Comparison of ENCODE assay signal across 8 cellular contexts in the genomic region with DNA sequence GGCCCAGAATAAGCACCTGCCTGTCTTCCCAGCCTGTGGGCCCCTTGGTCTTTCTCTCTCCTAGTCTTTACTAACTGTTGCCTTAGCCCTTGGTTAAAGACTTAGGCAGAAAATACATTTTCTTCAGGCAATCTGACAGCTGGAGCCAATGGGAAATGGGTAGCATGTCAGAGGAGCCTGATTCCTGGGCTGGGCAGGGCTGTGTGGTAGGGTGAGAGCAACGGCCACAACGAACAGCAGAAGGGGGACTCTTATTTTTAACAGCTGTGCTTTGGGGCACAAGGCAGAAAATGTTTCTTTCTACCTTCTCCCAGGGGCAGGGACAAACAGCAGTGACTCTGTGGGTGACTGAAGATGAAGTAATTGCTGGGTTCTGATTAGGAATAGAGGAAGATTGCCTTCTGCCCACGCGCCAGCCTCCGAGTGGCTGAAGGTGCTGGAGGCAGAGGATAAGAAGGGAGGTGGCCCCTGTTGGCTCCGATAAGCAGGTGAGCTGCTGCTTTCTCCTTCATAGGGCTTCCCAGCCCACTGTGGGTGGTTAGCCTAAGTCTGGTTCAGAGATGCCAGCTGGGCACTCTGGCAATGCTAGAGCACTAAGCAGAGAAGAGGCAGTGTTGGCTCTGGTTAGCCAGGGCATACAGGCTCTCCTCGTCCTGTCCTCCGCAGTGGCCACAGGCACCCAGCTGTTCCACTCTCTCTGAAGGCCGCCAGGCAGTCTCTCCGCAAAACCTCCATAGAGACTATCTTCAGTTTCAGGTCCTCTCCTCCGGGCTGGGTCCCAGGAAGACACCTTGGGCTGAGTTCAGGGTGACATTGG. TPM values are rescaled to one million over a fixed set of nuclear protein-coding genes. Genes with fewer than 3 reads are reported as not detected.
DNase-seq lines count a peak whose midpoint lies in the region; ATAC-seq and TF ChIP-seq lines count a peak whose summit lies in the region.

No MANE protein-coding gene starts in this region.

- intact Hi-C loops in ascending aorta (cut with DNase I) (loop anchor here (5.0 kb wide), 1 partner anchor 311 kb away; the partner anchor contains the start of genes P2RX3 and SSRP1), sciatic nerve (cut with DNase I) (loop anchor here (10.0 kb wide), 1 partner anchor 313 kb away; the partner anchor contains the start of genes P2RX3 and SSRP1)

- H3K9ac ChIP-seq in BLaER1 (no peak overlapping the region), HUES48 (ENCODE audit: low read depth, low read length) (peak overlapping the region; percentile 37; the same call in 1 of the 2 replicates), mucosa of rectum (ENCODE audit: low read depth in 1 of 2, low read length in 2 of 2) (no peak overlapping the region)

- peak overlapping the region; percentile 68 for H3K4me2 ChIP-seq in BLaER1

- no peak for DNase-seq in ascending aorta (ENCODE audit: low spot score in 2 of 2)
- no peak for DNase-seq in NCI-H2081 (lab: John Stamatoyannopoulos, UW)
- no peak for DNase-seq in sciatic nerve (ENCODE audit: low spot score)
- DNase-seq in NCI-H1930 (lab: John Stamatoyannopoulos, UW), result no peak
- DNase-seq in middle frontal gyrus (ENCODE audit: extremely low spot score, low spot score), result no peak

- H3K27ac ChIP-seq in BLaER1 (no peak overlapping the region), HUES48 (ENCODE audit: low read depth, low read length) (peak overlapping the region; percentile 80), ascending aorta (no peak overlapping the region), mucosa of rectum (ENCODE audit: low read depth in 2 of 2, low read length in 2 of 2) (no peak overlapping the region)

- H3K27me3 ChIP-seq in BLaER1, result peaks cover 72% of the 10 kb centered on the region
- H3K27me3 ChIP-seq in HUES48 (ENCODE audit: control insufficient read depth, insufficient read depth, low read length), result peaks cover 19% of the 10 kb centered on the region
- H3K27me3 ChIP-seq in ascending aorta, result peaks cover 6% of the 10 kb centered on the region
- H3K27me3 ChIP-seq in mucosa of rectum (ENCODE audit: control insufficient read depth in 2 of 2, insufficient read depth in 2 of 2, low read length in 2 of 2), result peaks cover 33 to 43% of the 10 kb centered on the region in 2 donors

- no peak for TF ChIP-seq CTCF in ascending aorta (IDR thresholded peaks at IDR 0.05)

- H3K4me1 ChIP-seq in BLaER1 (peaks cover 55% of the 10 kb centered on the region), HUES48 (ENCODE audit: control insufficient read depth, insufficient read depth, low read length) (peaks cover 69% of the 10 kb centered on the region), ascending aorta (peaks cover 3 to 43% of the 10 kb centered on the region in 2 donors), mucosa of rectum (ENCODE audit: control insufficient read depth in 2 of 2, insufficient read depth in 2 of 2, low read length in 2 of 2) (peaks cover 12 to 22% of the 10 kb centered on the region in 2 donors)

- H3K4me3 ChIP-seq in BLaER1 (0 out of 2 replicates have a peak overlapping the region, but pooled peaks have one; percentile 27), HUES48 (ENCODE audit: low read depth, low read length) (peak overlapping the region; percentile 55), ascending aorta (peak overlapping the region; percentile 43 to 59), mucosa of rectum (ENCODE audit: low read length in 2 of 2) (peak overlapping the region; percentile 47 to 62)

- H4K20me1 ChIP-seq in BLaER1, result peaks cover 46% of the 10 kb centered on the region

- H3K36me3 ChIP-seq in BLaER1 (peaks cover 7% of the 10 kb centered on the region; the same call in 1 of the 2 replicates), HUES48 (ENCODE audit: control insufficient read depth, insufficient read depth, low read length) (peaks cover 7% of the 10 kb centered on the region), ascending aorta (no peaks in the 10 kb centered on the region), mucosa of rectum (ENCODE audit: control insufficient read depth in 2 of 2, insufficient read depth in 2 of 2, low read length in 2 of 2) (no peaks in the 10 kb centered on the region)

- H3K9me3 ChIP-seq in BLaER1 (no peaks in the 10 kb centered on the region), HUES48 (ENCODE audit: control insufficient read depth, insufficient read depth, low read length) (no peaks in the 10 kb centered on the region), ascending aorta (no peaks in the 10 kb centered on the region), mucosa of rectum (ENCODE audit: control insufficient read depth in 2 of 2, low read length in 2 of 2) (no peaks in the 10 kb centered on the region)

- no peak for ATAC-seq in sciatic nerve

RNA-seq across cellular contexts. Expression of gene YPEL4, which starts 1.5 kb away (rescaled TPM):
- total RNA-seq in ascending aorta, result not detected
- 2.1 TPM for total RNA-seq in sciatic nerve

RNA-seq across cellular contexts. Expression of gene CLP1, which starts 9.4 kb away (rescaled TPM):
- total RNA-seq in ascending aorta (1.2 TPM), sciatic nerve (11.9 TPM)

RNA-seq across cellular contexts. Expression of gene ZDHHC5, which starts 19.7 kb away (rescaled TPM):
- total RNA-seq in ascending aorta, result 26.2 TPM
- 45.4 TPM for total RNA-seq in sciatic nerve

RNA-seq across cellular contexts. Expression of gene SERPING1, which starts 50.7 kb away (rescaled TPM):
- total RNA-seq in ascending aorta, result 607 TPM
- total RNA-seq in sciatic nerve, result 701 TPM
